Comparison of ENCODE assay signal across 16 cellular contexts in genomic region chr7:155581954-155582353, GRCh38. TPM values are rescaled to one million over a fixed set of nuclear protein-coding genes. Genes with fewer than 3 reads are reported as not detected.
A peak's percentile ranks its signal among the peaks of the same experiment; 100 is the strongest.
DNase-seq lines count a peak whose midpoint lies in the region; ATAC-seq and TF ChIP-seq lines count a peak whose summit lies in the region.
"Had no signal": no experiment of that assay in that cellular context is flagged by ENCODE, and none has a peak within 500 bp of the region (broad histone marks: within the 10 kb centered on the region; RNA-seq: fewer than 3 reads in every experiment).

No MANE protein-coding gene starts in this region.

- intact Hi-C loops in Right ventricle myocardium superior (cut with DNase I): no loop called here
- intact Hi-C loops in heart right ventricle (cut with DNase I): loop anchor here in 1 of 10 donors (10.0 kb wide), 1 partner anchor 883 kb away; no protein-coding TSS in a partner anchor
- intact Hi-C loops in upper lobe of right lung (cut with DNase I): no loop called here

- no peak overlapping the region for H3K4me3 ChIP-seq in heart right ventricle
- no peak overlapping the region for H3K4me3 ChIP-seq in RWPE2 (ENCODE audit: severe bottlenecking)
- no peak overlapping the region for H3K4me3 ChIP-seq in upper lobe of right lung
- H3K4me3 ChIP-seq: A549, HAP-1 had no signal

- H3K4me1 ChIP-seq in heart right ventricle (no peaks in the 10 kb centered on the region), RWPE2 (ENCODE audit: insufficient read depth, poor library complexity, severe bottlenecking) (peaks cover 11% of the 10 kb centered on the region), upper lobe of right lung (no peaks in the 10 kb centered on the region)
- H3K4me1 ChIP-seq: A549, Caco-2, HAP-1 had no signal

- 76 to 79% methylated on average over 9 of the region's 9 CpGs for WGBS in heart right ventricle, 2 donors

- no peak for ATAC-seq in Right ventricle myocardium superior (ENCODE audit: poor library complexity)
- ATAC-seq in heart right ventricle: no peak
- no peak for ATAC-seq in RWPE2 (ENCODE audit: low read depth)
- no peak for ATAC-seq in upper lobe of right lung
- ATAC-seq: A549 had no signal

- TF ChIP-seq CTCF in heart right ventricle (IDR thresholded peaks at IDR 0.05) (no peak), RWPE2 (IDR thresholded peaks at IDR 0.05; ENCODE audit: poor library complexity, severe bottlenecking) (no peak), upper lobe of right lung (IDR thresholded peaks at IDR 0.05) (no peak)

- no peaks in the 10 kb centered on the region for H3K9me3 ChIP-seq in heart right ventricle
- H3K9me3 ChIP-seq in RWPE2 (ENCODE audit: severe bottlenecking): no peaks in the 10 kb centered on the region
- no peaks in the 10 kb centered on the region for H3K9me3 ChIP-seq in upper lobe of right lung
- H3K9me3 ChIP-seq: A549, Caco-2, HAP-1 had no signal

- H3K27ac ChIP-seq in heart right ventricle: no peak overlapping the region
- no peak overlapping the region for H3K27ac ChIP-seq in RWPE2 (ENCODE audit: poor library complexity, severe bottlenecking)
- H3K27ac ChIP-seq in upper lobe of right lung: no peak overlapping the region
- H3K27ac ChIP-seq: 22Rv1, A549, C4-2B had no signal

- H3K36me3 ChIP-seq in heart right ventricle (no peaks in the 10 kb centered on the region), RWPE2 (ENCODE audit: low read depth) (no peaks in the 10 kb centered on the region), upper lobe of right lung (no peaks in the 10 kb centered on the region)
- H3K36me3 ChIP-seq: HAP-1 had no signal

- H3K27me3 ChIP-seq in heart right ventricle: peaks cover 0 to 29% (median 13%) of the 10 kb centered on the region in 7 donors
- H3K27me3 ChIP-seq in RWPE2 (ENCODE audit: insufficient read depth, poor library complexity, severe bottlenecking): no peaks in the 10 kb centered on the region
- H3K27me3 ChIP-seq in upper lobe of right lung: no peaks in the 10 kb centered on the region

- DNase-seq in Right ventricle myocardium superior: peak; percentile 28
- DNase-seq in heart right ventricle: no peak
- DNase-seq in RWPE2 (ENCODE audit: low spot score): peak; percentile 15
- peak; percentile 74 for DNase-seq in mesenteric fat pad (ENCODE audit: low spot score)
- DNase-seq in upper lobe of right lung: peak; percentile 34
- DNase-seq in SKM-1 (lab: John Stamatoyannopoulos, UW; ENCODE audit: unreplicated experiment): no peak
- DNase-seq in H4 (ENCODE audit: low spot score): no peak
- DNase-seq: AML-193; Caco-2; CD4-positive, alpha-beta T cell; GOT3 had no signal

RNA-seq across cellular contexts. Expression of gene CNPY1, which starts 35.6 kb away (rescaled TPM):
- not detected for total RNA-seq in Right ventricle myocardium superior
- total RNA-seq in heart right ventricle: not detected
- not detected for polyA plus RNA-seq in heart right ventricle
- not detected for total RNA-seq in mesenteric fat pad
- total RNA-seq in upper lobe of right lung: not detected
- total RNA-seq in H4 (2014; rRNA removed; shearing (Covaris generic)): 0.08 TPM in 1 of 2 replicates, not detected in the other
- total RNA-seq: Caco-2; CD4-positive, alpha-beta T cell had no signal
- polyA plus RNA-seq: A549, BJ had no signal

Comparison
In these comparisons a context has a peak if more than half of its experiments do, and no peak if none do; other contexts are left out.
1. DNase-seq: peak in Right ventricle myocardium superior (single experiment), RWPE2 (single experiment), mesenteric fat pad (single experiment) and upper lobe of right lung (single experiment); none in heart right ventricle (0 of 2), SKM-1 (single experiment) and H4 (single experiment).